8 cellular contexts compared by ENCODE assay signal in genomic region chr14:21268612-21269251, GRCh38. TPM values are rescaled to one million over a fixed set of nuclear protein-coding genes. Genes with fewer than 3 reads are reported as not detected.
A peak's percentile ranks its signal among the peaks of the same experiment; 100 is the strongest.
DNase-seq lines count a peak whose midpoint lies in the region; ATAC-seq and TF ChIP-seq lines count a peak whose summit lies in the region.

No MANE protein-coding gene starts in this region.

- ATAC-seq in HG02571 (IDR thresholded peaks at IDR 0.05; ENCODE audit: unreplicated experiment) = no peak

- DNase-seq in stimulated activated CD4-positive, alpha-beta T cell treated with anti-CD3 and anti-CD28 coated beads, Interleukin-1b, Interleukin-23, amount 100 ng/mL, for 48 hours = peak; percentile 39
- DNase-seq in stimulated activated CD4-positive, alpha-beta T cell treated with anti-CD3 and anti-CD28 coated beads, Interleukin-12 subunit alpha, Interleukin-12 subunit beta, amount 100 ng/mL, for 4 hours = no peak
- peak; percentile 40 for DNase-seq in NCI-H2227 treated with DMSO at 0.1 percent for 48 hours (lab: John Stamatoyannopoulos, UW)
- DNase-seq in glutamatergic neuron = no peak
- peak; percentile 32 for DNase-seq in putamen (ENCODE audit: low spot score)
- DNase-seq in GF-D8 (lab: John Stamatoyannopoulos, UW) = no peak

- peaks cover 29% of the 10 kb centered on the region for H3K4me1 Mint-ChIP-seq in activated naive CD4-positive, alpha-beta T cell treated with anti-CD3 and anti-CD28 coated beads, Interleukin-2, amount 50 U/mL, for 24 hours
- H3K4me1 Mint-ChIP-seq in glutamatergic neuron (ENCODE audit: low read depth, unreplicated experiment) = peaks cover 19% of the 10 kb centered on the region

- H3K36me3 Mint-ChIP-seq in activated naive CD4-positive, alpha-beta T cell treated with anti-CD3 and anti-CD28 coated beads, Interleukin-2, amount 50 U/mL, for 24 hours = peaks cover 36% of the 10 kb centered on the region
- H3K36me3 Mint-ChIP-seq in glutamatergic neuron (ENCODE audit: unreplicated experiment) = no peaks in the 10 kb centered on the region

- TF ChIP-seq CTCF in glutamatergic neuron (IDR thresholded peaks at IDR 0.05; ENCODE audit: partially characterized antibody, unreplicated experiment) = no peak

- no peaks in the 10 kb centered on the region for H3K27me3 Mint-ChIP-seq in activated naive CD4-positive, alpha-beta T cell treated with anti-CD3 and anti-CD28 coated beads, Interleukin-2, amount 50 U/mL, for 24 hours
- H3K27me3 Mint-ChIP-seq in glutamatergic neuron (ENCODE audit: unreplicated experiment) = peaks cover 6% of the 10 kb centered on the region

- H3K9me3 Mint-ChIP-seq in activated naive CD4-positive, alpha-beta T cell treated with anti-CD3 and anti-CD28 coated beads, Interleukin-2, amount 50 U/mL, for 24 hours = no peaks in the 10 kb centered on the region
- H3K9me3 Mint-ChIP-seq in glutamatergic neuron (ENCODE audit: unreplicated experiment) = peaks cover 9% of the 10 kb centered on the region

- H3K27ac Mint-ChIP-seq in activated naive CD4-positive, alpha-beta T cell treated with anti-CD3 and anti-CD28 coated beads, Interleukin-2, amount 50 U/mL, for 24 hours = peak overlapping the region; percentile 100
- peak overlapping the region; percentile 100 for H3K27ac Mint-ChIP-seq in glutamatergic neuron (ENCODE audit: unreplicated experiment)

- peak overlapping the region; percentile 99 for H3K4me3 Mint-ChIP-seq in activated naive CD4-positive, alpha-beta T cell treated with anti-CD3 and anti-CD28 coated beads, Interleukin-2, amount 50 U/mL, for 24 hours
- peak overlapping the region; percentile 99 for H3K4me3 Mint-ChIP-seq in glutamatergic neuron (ENCODE audit: unreplicated experiment)

RNA-seq across cellular contexts. Expression of gene HNRNPC, which starts 0.5 kb away (rescaled TPM):
- total RNA-seq in glutamatergic neuron (ENCODE audit: unreplicated experiment) = 514 TPM

RNA-seq across cellular contexts. Expression of gene RPGRIP1, which starts 11.2 kb away (rescaled TPM):
- not detected for total RNA-seq in glutamatergic neuron (ENCODE audit: unreplicated experiment)

Comparison
In these comparisons a context has a peak if more than half of its experiments do, and no peak if none do; other contexts are left out.
1. DNase-seq: peak in stimulated activated CD4-positive, alpha-beta T cell treated with anti-CD3 and anti-CD28 coated beads, Interleukin-1b, Interleukin-23, amount 100 ng/mL, for 48 hours (single experiment), NCI-H2227 treated with DMSO at 0.1 percent for 48 hours (single experiment) and putamen (single experiment); none in stimulated activated CD4-positive, alpha-beta T cell treated with anti-CD3 and anti-CD28 coated beads, Interleukin-12 subunit alpha, Interleukin-12 subunit beta, amount 100 ng/mL, for 4 hours (single experiment), glutamatergic neuron (single experiment) and GF-D8 (single experiment).